Comparison of ENCODE assay signal across 18 cellular contexts in genomic region chrX:2549874-2550273, GRCh38. TPM values are rescaled to one million over a fixed set of nuclear protein-coding genes. Genes with fewer than 3 reads are reported as not detected.
A peak's percentile ranks its signal among the peaks of the same experiment; 100 is the strongest.
DNase-seq lines count a peak whose midpoint lies in the region; ATAC-seq, FAIRE-seq and TF ChIP-seq lines count a peak whose summit lies in the region.
"Had no signal": no experiment of that assay in that cellular context is flagged by ENCODE, and none has a peak within 500 bp of the region (broad histone marks: within the 10 kb centered on the region; RNA-seq: fewer than 3 reads in every experiment).

No MANE protein-coding gene starts in this region.

- no peaks in the 10 kb centered on the region for H3K79me1 ChIP-seq in mesendoderm (ENCODE audit: low read length)

- ATAC-seq in HG02884 (IDR thresholded peaks at IDR 0.05; ENCODE audit: unreplicated experiment) (no peak), GM21529 (IDR thresholded peaks at IDR 0.05; ENCODE audit: unreplicated experiment) (no peak)
- ATAC-seq: natural killer cell; Panc1; right cardiac atrium; stimulated activated effector memory CD8-positive, alpha-beta T cell treated with anti-CD3 and anti-CD28 coated beads, Interleukin-12 subunit alpha, Interleukin-12 subunit beta, amount 100 ng/mL, for 72 hours had no signal

- H3K79me2 ChIP-seq in mesendoderm (ENCODE audit: control insufficient read depth, insufficient read depth, low read length), result no peaks in the 10 kb centered on the region

- WGBS in mesendoderm (ENCODE audit: extremely low coverage, insufficient coverage, low lambda C conversion rate), result no CpG with 5 or more reads among the region's 7 CpGs

- no peak overlapping the region for H3K4me3 ChIP-seq in mesendoderm (ENCODE audit: low read length)
- H3K4me3 ChIP-seq in coronary artery, result no peak overlapping the region

- DNase-seq in GM12891 (ENCODE audit: insufficient read length, low spot score) (no peak), NCI-H2029 (lab: John Stamatoyannopoulos, UW) (peak; percentile 78), SK-MEL-5 (ENCODE audit: low read depth, low spot score) (peak; percentile 8), mesendoderm (peak; percentile 81), coronary artery (ENCODE audit: low spot score) (no peak), mucosa of gallbladder (ENCODE audit: low spot score) (no peak)
- DNase-seq: activated CD4-positive, alpha-beta T cell treated with anti-CD3 and anti-CD28 coated beads for 1 hour; activated naive CD8-positive, alpha-beta T cell treated with anti-CD3 and anti-CD28 coated beads for 36 hours; BE2C; IMR-90; kidney glomerular epithelial cell; natural killer cell; right cardiac atrium; stimulated activated CD4-positive, alpha-beta T cell treated with anti-CD3 and anti-CD28 coated beads, Interleukin-4, amount 100 ng/mL, for 4 hours had no signal

- no peak overlapping the region for H3K23ac ChIP-seq in mesendoderm (ENCODE audit: low read length)

- in situ Hi-C loops in SK-MEL-5 (cut with HindIII; ENCODE audit: low pct_unique_long_range_greater_than_20kb, low sequenced_read_pairs), result no loop called here

- H2BK5ac ChIP-seq in mesendoderm (ENCODE audit: low read length), result peak overlapping the region; percentile 70

- no peak overlapping the region for H3K18ac ChIP-seq in mesendoderm (ENCODE audit: low read length)

- no peak overlapping the region for H2BK15ac ChIP-seq in mesendoderm (replicated peaks; ENCODE audit: low read depth)

- no peak overlapping the region for H2AK5ac ChIP-seq in mesendoderm (ENCODE audit: low read length)

- peak; percentile 26 for FAIRE-seq in GM12891 (lab: Jason Lieb, UNC)

- H2BK120ac ChIP-seq in mesendoderm (ENCODE audit: low read depth, low read length), result no peak overlapping the region

- no peak overlapping the region for H4K5ac ChIP-seq in mesendoderm (ENCODE audit: low read length)

- H3K56ac ChIP-seq in mesendoderm (ENCODE audit: low read length), result peak overlapping the region; percentile 67

- H3K27ac ChIP-seq in mesendoderm (ENCODE audit: low read depth, low read length) (no peak overlapping the region), coronary artery (no peak overlapping the region)

- peaks cover 5% of the 10 kb centered on the region for H3K4me1 ChIP-seq in mesendoderm (ENCODE audit: control insufficient read depth, low read depth, low read length)
- H3K4me1 ChIP-seq: BE2C had no signal

- no peaks in the 10 kb centered on the region for H3K36me3 ChIP-seq in mesendoderm (ENCODE audit: control insufficient read depth, insufficient read depth, low read length)
- H3K36me3 ChIP-seq: BE2C had no signal

- H3K4ac ChIP-seq in mesendoderm (ENCODE audit: low read depth, low read length), result no peak overlapping the region

- H3K4me2 ChIP-seq in mesendoderm (ENCODE audit: low read length), result no peak overlapping the region

- no peak for TF ChIP-seq CTCF in coronary artery (IDR thresholded peaks at IDR 0.05)

- no peak overlapping the region for H4K8ac ChIP-seq in mesendoderm (ENCODE audit: low read depth, low read length)

- no peak overlapping the region for H3K9ac ChIP-seq in mesendoderm (ENCODE audit: low read length)

- TF ChIP-seq POLR2A in GM12891 (IDR thresholded peaks at IDR 0.05; ENCODE audit: low read depth, low read length), result no peak

- no peaks in the 10 kb centered on the region for H3K27me3 ChIP-seq in mesendoderm (ENCODE audit: insufficient read depth, low read length, poor library complexity)
- H3K27me3 ChIP-seq: BE2C had no signal

TF ChIP-seq in GM12891, 5 proteins besides CTCF, POLR2A, EP300 and RAD21:
- no peak for TF ChIP-seq TAF1 (IDR thresholded peaks at IDR 0.05; ENCODE audit: low read depth, low read length)

RNA-seq across cellular contexts. Expression of gene DHRSX, which starts 49.1 kb away (rescaled TPM):
- polyA plus RNA-seq in GM12891 (2012; ENCODE audit: low read depth, missing spikeins), result 19.1 TPM
- 17.8 and 19.5 TPM in 2 replicates for total RNA-seq in SK-MEL-5 (2014; rRNA removed; shearing (Covaris generic))
- polyA plus RNA-seq in SK-MEL-5 (2015; cell fraction: cytosol; rRNA removed), result 16.3 and 21.5 TPM in 2 replicates
- 1.0 and 16.1 TPM in 2 replicates for polyA plus RNA-seq in SK-MEL-5 (2015; cell fraction: nucleus; rRNA removed)
- 15.7 TPM for polyA plus RNA-seq in mesendoderm (2013, experiment 1 of 2)
- polyA plus RNA-seq in mesendoderm (2013, experiment 2 of 2), result 15.1 TPM
- total RNA-seq in mucosa of gallbladder, result 61.4 TPM

RNA-seq across cellular contexts. Expression of gene ZBED1, which starts 49.1 kb away (rescaled TPM):
- 26.6 TPM for polyA plus RNA-seq in GM12891 (2012; ENCODE audit: low read depth, missing spikeins)
- 18.0 and 19.1 TPM in 2 replicates for total RNA-seq in SK-MEL-5 (2014; rRNA removed; shearing (Covaris generic))
- polyA plus RNA-seq in SK-MEL-5 (2015; cell fraction: cytosol; rRNA removed), result 21.6 and 30.4 TPM in 2 replicates
- 3.2 and 8.4 TPM in 2 replicates for polyA plus RNA-seq in SK-MEL-5 (2015; cell fraction: nucleus; rRNA removed)
- polyA plus RNA-seq in mesendoderm (2013, experiment 1 of 2), result 19.3 TPM
- polyA plus RNA-seq in mesendoderm (2013, experiment 2 of 2), result 17.8 TPM
- 80.2 TPM for total RNA-seq in mucosa of gallbladder

Comparison
In these comparisons a context has a peak if more than half of its experiments do, and no peak if none do; other contexts are left out.
1. DNase-seq: peak in NCI-H2029 (single experiment), SK-MEL-5 (single experiment) and mesendoderm (single experiment); none in GM12891 (single experiment), coronary artery (single experiment) and mucosa of gallbladder (single experiment).